8 cellular contexts compared by ENCODE assay signal in the genomic region with DNA sequence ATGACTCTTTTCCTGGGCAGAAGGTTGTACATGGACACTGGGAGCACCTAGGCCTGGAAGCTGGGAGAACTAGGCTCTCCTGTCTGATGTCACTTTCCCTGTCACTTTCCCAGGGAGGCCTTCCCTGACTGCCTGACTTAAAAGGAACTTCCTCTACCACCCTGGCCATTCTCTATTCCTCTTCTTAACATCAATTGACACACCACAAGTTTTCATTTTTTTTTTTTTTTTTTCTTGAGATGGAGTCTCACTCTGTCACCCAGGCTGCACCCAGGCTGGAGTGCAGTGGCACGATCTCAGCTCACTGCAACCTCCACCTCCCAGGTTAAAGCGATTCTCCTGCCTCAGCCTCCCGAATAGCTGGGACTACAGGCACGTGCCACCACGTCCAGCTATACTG. TPM values are rescaled to one million over a fixed set of nuclear protein-coding genes. Genes with fewer than 3 reads are reported as not detected.
"Had no signal": no experiment of that assay in that cellular context is flagged by ENCODE, and none has a peak within 500 bp of the region (broad histone marks: within the 10 kb centered on the region; RNA-seq: fewer than 3 reads in every experiment).

No MANE protein-coding gene starts in this region.

RNA-seq across cellular contexts. Expression of a gene that starts 18.1 kb away (rescaled TPM):
- total RNA-seq: activated CD4-positive, alpha-beta memory T cell treated with anti-CD3 and anti-CD28 coated beads, Interleukin-2, amount 10 ng/mL, durations not matched to agents 7 days and 5 days; activated CD4-positive, alpha-beta T cell treated with anti-CD3 and anti-CD28 coated beads, Interleukin-2, amount 10 ng/mL, durations not matched to agents 7 days and 5 days; dermis blood vessel endothelial cell; naive thymus-derived CD8-positive, alpha-beta T cell; neural crest cell; smooth muscle cell; T-helper 17 cell had no signal
- polyA plus RNA-seq: keratinocyte; naive thymus-derived CD8-positive, alpha-beta T cell; smooth muscle cell had no signal

RNA-seq across cellular contexts. Expression of a gene that starts 48.6 kb away (rescaled TPM):
- total RNA-seq: activated CD4-positive, alpha-beta memory T cell treated with anti-CD3 and anti-CD28 coated beads, Interleukin-2, amount 10 ng/mL, durations not matched to agents 7 days and 5 days; activated CD4-positive, alpha-beta T cell treated with anti-CD3 and anti-CD28 coated beads, Interleukin-2, amount 10 ng/mL, durations not matched to agents 7 days and 5 days; naive thymus-derived CD8-positive, alpha-beta T cell; neural crest cell; T-helper 17 cell had no signal
- polyA plus RNA-seq: keratinocyte; naive thymus-derived CD8-positive, alpha-beta T cell had no signal
